Comparison of ENCODE assay signal across 8 cellular contexts in the genomic region with DNA sequence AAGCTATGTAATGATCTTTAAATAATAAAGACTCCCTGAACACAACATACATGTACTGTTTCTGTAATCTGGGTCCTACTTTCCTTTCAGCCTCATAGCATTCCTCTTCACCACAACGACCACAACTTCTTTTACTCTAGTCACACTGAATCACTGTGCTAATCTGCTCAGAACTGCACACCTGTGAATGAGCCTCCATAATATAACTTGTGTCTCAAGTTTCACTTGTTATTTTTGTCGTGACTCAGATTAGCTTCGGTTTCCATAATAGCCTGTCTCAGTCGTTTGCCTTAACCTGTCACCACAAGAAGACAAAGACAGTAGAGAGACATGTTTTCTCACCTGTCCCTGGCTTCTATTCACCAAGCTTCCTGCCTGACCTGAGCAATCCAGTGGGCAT.
DNase-seq lines count a peak whose midpoint lies in the region; ATAC-seq and TF ChIP-seq lines count a peak whose summit lies in the region.

No MANE protein-coding gene starts in this region.

- no peak overlapping the region for H3K27ac ChIP-seq in CD8-positive, alpha-beta memory T cell (ENCODE audit: low read depth, low read length)

- POLR2A ChIA-PET in GM10248 (lab: Yijun Ruan, JAX): no interaction called here
- POLR2A ChIA-PET in activated CD4-positive, alpha-beta memory T cell treated with anti-CD3 and anti-CD28 coated beads for 36 hours (lab: Charles Lee): no interaction called here
- POLR2A ChIA-PET in CD8-positive, alpha-beta memory T cell (lab: Charles Lee): no interaction called here

- DNase-seq in GM10248 (ENCODE audit: extremely low spot score) (peak; percentile 17), GM19240 (ENCODE audit: insufficient read length, low spot score) (peak; percentile 7), LHCN-M2 (ENCODE audit: low read depth) (peak; percentile 2)
- no peak for DNase-seq in activated naive CD8-positive, alpha-beta T cell treated with anti-CD3 and anti-CD28 coated beads for 36 hours
- DNase-seq in activated CD4-positive, alpha-beta T cell treated with anti-CD3 and anti-CD28 coated beads, Interleukin-2, amount 50 U/mL, for 48 hours: no peak
- no peak for DNase-seq in activated CD4-positive, alpha-beta memory T cell treated with anti-CD3 and anti-CD28 coated beads for 36 hours
- no peak for DNase-seq in CD8-positive, alpha-beta memory T cell

- H3K27me3 ChIP-seq in CD8-positive, alpha-beta memory T cell (ENCODE audit: insufficient read depth, low read length, poor library complexity, severe bottlenecking): no peaks in the 10 kb centered on the region

- no peak for TF ChIP-seq CTCF in GM10248 (IDR thresholded peaks at IDR 0.05; ENCODE audit: control extremely low read depth, extremely low read depth, low read depth, missing control alignments)

- no peaks in the 10 kb centered on the region for H3K36me3 ChIP-seq in CD8-positive, alpha-beta memory T cell (ENCODE audit: insufficient read depth, low read length)

- H3K9me3 ChIP-seq in CD8-positive, alpha-beta memory T cell (ENCODE audit: low read length): no peaks in the 10 kb centered on the region

- H3K27me3 Mint-ChIP-seq in activated naive CD8-positive, alpha-beta T cell treated with anti-CD3 and anti-CD28 coated beads for 36 hours: peaks cover 9% of the 10 kb centered on the region
- H3K27me3 Mint-ChIP-seq in activated CD4-positive, alpha-beta memory T cell treated with anti-CD3 and anti-CD28 coated beads for 36 hours: no peaks in the 10 kb centered on the region
- H3K27me3 Mint-ChIP-seq in CD8-positive, alpha-beta memory T cell: peaks cover 5 to 14% of the 10 kb centered on the region in 2 donors

- peak; percentile 98 for ATAC-seq in HG02884 (IDR thresholded peaks at IDR 0.05; ENCODE audit: unreplicated experiment)

- H3K4me3 Mint-ChIP-seq in activated naive CD8-positive, alpha-beta T cell treated with anti-CD3 and anti-CD28 coated beads for 36 hours: no peak overlapping the region
- no peak overlapping the region for H3K4me3 Mint-ChIP-seq in activated CD4-positive, alpha-beta memory T cell treated with anti-CD3 and anti-CD28 coated beads for 36 hours
- H3K4me3 Mint-ChIP-seq in CD8-positive, alpha-beta memory T cell: no peak overlapping the region

- no peaks in the 10 kb centered on the region for H3K4me1 Mint-ChIP-seq in activated naive CD8-positive, alpha-beta T cell treated with anti-CD3 and anti-CD28 coated beads for 36 hours
- H3K4me1 Mint-ChIP-seq in activated CD4-positive, alpha-beta memory T cell treated with anti-CD3 and anti-CD28 coated beads for 36 hours (ENCODE audit: low read depth): no peaks in the 10 kb centered on the region
- H3K4me1 Mint-ChIP-seq in CD8-positive, alpha-beta memory T cell: no peaks in the 10 kb centered on the region

- H3K4me1 ChIP-seq in CD8-positive, alpha-beta memory T cell (ENCODE audit: insufficient read depth, low read length): no peaks in the 10 kb centered on the region

- H3K4me3 ChIP-seq in CD8-positive, alpha-beta memory T cell (ENCODE audit: low read length): no peak overlapping the region

- CTCF ChIA-PET in GM10248 (lab: Yijun Ruan, JAX): no interaction called here
- CTCF ChIA-PET in activated CD4-positive, alpha-beta memory T cell treated with anti-CD3 and anti-CD28 coated beads for 36 hours (lab: Charles Lee): no interaction called here
- CTCF ChIA-PET in CD8-positive, alpha-beta memory T cell (lab: Charles Lee): no interaction called here

- no peak overlapping the region for H3K27ac Mint-ChIP-seq in activated naive CD8-positive, alpha-beta T cell treated with anti-CD3 and anti-CD28 coated beads for 36 hours
- H3K27ac Mint-ChIP-seq in activated CD4-positive, alpha-beta memory T cell treated with anti-CD3 and anti-CD28 coated beads for 36 hours: no peak overlapping the region
- H3K27ac Mint-ChIP-seq in CD8-positive, alpha-beta memory T cell: peak overlapping the region in 1 of 8 donors; percentile 41

- peaks cover 2% of the 10 kb centered on the region for H3K9me3 Mint-ChIP-seq in activated naive CD8-positive, alpha-beta T cell treated with anti-CD3 and anti-CD28 coated beads for 36 hours
- no peaks in the 10 kb centered on the region for H3K9me3 Mint-ChIP-seq in activated CD4-positive, alpha-beta memory T cell treated with anti-CD3 and anti-CD28 coated beads for 36 hours
- peaks cover 0 to 7% (median 3%) of the 10 kb centered on the region in 5 donors for H3K9me3 Mint-ChIP-seq in CD8-positive, alpha-beta memory T cell

- intact Hi-C loops in activated CD4-positive, alpha-beta memory T cell treated with anti-CD3 and anti-CD28 coated beads for 36 hours (cut with micrococcal nuclease): no loop called here

- peaks cover 1% of the 10 kb centered on the region for H3K36me3 Mint-ChIP-seq in activated naive CD8-positive, alpha-beta T cell treated with anti-CD3 and anti-CD28 coated beads for 36 hours
- no peaks in the 10 kb centered on the region for H3K36me3 Mint-ChIP-seq in activated CD4-positive, alpha-beta memory T cell treated with anti-CD3 and anti-CD28 coated beads for 36 hours
- no peaks in the 10 kb centered on the region for H3K36me3 Mint-ChIP-seq in CD8-positive, alpha-beta memory T cell

Comparison
In these comparisons a context has a peak if more than half of its experiments do, and no peak if none do; other contexts are left out.
1. DNase-seq: peak in GM10248 (single experiment), GM19240 (single experiment) and LHCN-M2 (single experiment); none in activated naive CD8-positive, alpha-beta T cell treated with anti-CD3 and anti-CD28 coated beads for 36 hours (single experiment), activated CD4-positive, alpha-beta T cell treated with anti-CD3 and anti-CD28 coated beads, Interleukin-2, amount 50 U/mL, for 48 hours (0 of 2), activated CD4-positive, alpha-beta memory T cell treated with anti-CD3 and anti-CD28 coated beads for 36 hours (single experiment) and CD8-positive, alpha-beta memory T cell (0 of 5).